ENCODE assay signal across 8 cellular contexts in genomic region chr12:57518176-57518919, GRCh38. TPM values are rescaled to one million over a fixed set of nuclear protein-coding genes. Genes with fewer than 3 reads are reported as not detected.
A peak's percentile ranks its signal among the peaks of the same experiment; 100 is the strongest.
DNase-seq lines count a peak whose midpoint lies in the region; ATAC-seq lines count a peak whose summit lies in the region.

No MANE protein-coding gene starts in this region.

- H3K9me3 Mint-ChIP-seq in T-helper 1 cell treated with Interleukin-12 subunit alpha and Interleukin-12 subunit beta and Interleukin-4 antibody, amounts not matched to agents 30 μg/mL and 1 μg/mL, for 36 hours, result no peaks in the 10 kb centered on the region
- no peaks in the 10 kb centered on the region for H3K9me3 Mint-ChIP-seq in activated naive CD8-positive, alpha-beta T cell (ENCODE audit: low read depth)

- H3K9me3 ChIP-seq in iPS-18a (ENCODE audit: control insufficient read depth, low read depth, low read length) (no peaks in the 10 kb centered on the region), stomach smooth muscle (ENCODE audit: control insufficient read depth in 2 of 2, low read length in 2 of 2) (no peaks in the 10 kb centered on the region)

- H3K36me3 Mint-ChIP-seq in T-helper 1 cell treated with Interleukin-12 subunit alpha and Interleukin-12 subunit beta and Interleukin-4 antibody, amounts not matched to agents 30 μg/mL and 1 μg/mL, for 36 hours (ENCODE audit: low read depth), result peaks cover 52% of the 10 kb centered on the region
- H3K36me3 Mint-ChIP-seq in activated naive CD8-positive, alpha-beta T cell, result peaks cover 9% of the 10 kb centered on the region

- no peak for ATAC-seq in GM21381 (IDR thresholded peaks at IDR 0.05; ENCODE audit: unreplicated experiment)

- no peak overlapping the region for H3K27ac Mint-ChIP-seq in T-helper 1 cell treated with Interleukin-12 subunit alpha and Interleukin-12 subunit beta and Interleukin-4 antibody, amounts not matched to agents 30 μg/mL and 1 μg/mL, for 36 hours
- H3K27ac Mint-ChIP-seq in activated naive CD8-positive, alpha-beta T cell, result peak overlapping the region; percentile 99

- peak overlapping the region; percentile 95 for H3K4me3 ChIP-seq in iPS-18a (ENCODE audit: low read length)
- H3K4me3 ChIP-seq in stomach smooth muscle (ENCODE audit: low read length in 2 of 2), result peak overlapping the region; percentile 99 to 100

- H3K9ac ChIP-seq in iPS-18a (ENCODE audit: low read length), result no peak overlapping the region
- peak overlapping the region; percentile 62 to 99 for H3K9ac ChIP-seq in stomach smooth muscle (ENCODE audit: low read length in 2 of 2)

- H3K4me1 ChIP-seq in iPS-18a (ENCODE audit: control insufficient read depth, low read depth, low read length), result peaks cover 11% of the 10 kb centered on the region
- peaks cover 50% of the 10 kb centered on the region for H3K4me1 ChIP-seq in stomach smooth muscle (ENCODE audit: control insufficient read depth, insufficient read depth, low read length)

- H3K27me3 Mint-ChIP-seq in T-helper 1 cell treated with Interleukin-12 subunit alpha and Interleukin-12 subunit beta and Interleukin-4 antibody, amounts not matched to agents 30 μg/mL and 1 μg/mL, for 36 hours (ENCODE audit: low read depth), result no peaks in the 10 kb centered on the region
- H3K27me3 Mint-ChIP-seq in activated naive CD8-positive, alpha-beta T cell, result no peaks in the 10 kb centered on the region

- DNase-seq in T-helper 1 cell (no peak), mesenteric fat pad (ENCODE audit: low spot score) (no peak), COR-L47 (lab: John Stamatoyannopoulos, UW) (no peak)

- no peaks in the 10 kb centered on the region for H3K27me3 ChIP-seq in iPS-18a (ENCODE audit: control insufficient read depth, insufficient read depth, low read length)
- no peaks in the 10 kb centered on the region for H3K27me3 ChIP-seq in stomach smooth muscle (ENCODE audit: control insufficient read depth in 1 of 2, insufficient read depth in 2 of 2, low read length in 2 of 2)

- peaks cover 50% of the 10 kb centered on the region for H3K36me3 ChIP-seq in iPS-18a (ENCODE audit: control insufficient read depth, low read depth, low read length)
- peaks cover 29 to 33% of the 10 kb centered on the region in 2 donors for H3K36me3 ChIP-seq in stomach smooth muscle (ENCODE audit: control insufficient read depth in 2 of 2, insufficient read depth in 2 of 2, low read length in 2 of 2)

- H3K4me1 Mint-ChIP-seq in T-helper 1 cell treated with Interleukin-12 subunit alpha and Interleukin-12 subunit beta and Interleukin-4 antibody, amounts not matched to agents 30 μg/mL and 1 μg/mL, for 36 hours (ENCODE audit: low read depth), result peaks cover 37% of the 10 kb centered on the region
- H3K4me1 Mint-ChIP-seq in activated naive CD8-positive, alpha-beta T cell (ENCODE audit: low read depth), result peaks cover 46% of the 10 kb centered on the region

- peak overlapping the region; percentile 94 for H3K4me3 Mint-ChIP-seq in T-helper 1 cell treated with Interleukin-12 subunit alpha and Interleukin-12 subunit beta and Interleukin-4 antibody, amounts not matched to agents 30 μg/mL and 1 μg/mL, for 36 hours
- peak overlapping the region; percentile 98 for H3K4me3 Mint-ChIP-seq in activated naive CD8-positive, alpha-beta T cell

- H3K27ac ChIP-seq in iPS-18a (ENCODE audit: low read length) (no peak overlapping the region), stomach smooth muscle (ENCODE audit: low read length) (peak overlapping the region; percentile 99)

RNA-seq across cellular contexts. Expression of gene DDIT3, which starts 2.0 kb away (rescaled TPM):
- 32.2 TPM for total RNA-seq in mesenteric fat pad

RNA-seq across cellular contexts. Expression of gene MBD6, which starts 4.3 kb away (rescaled TPM):
- 66.0 TPM for total RNA-seq in mesenteric fat pad

RNA-seq across cellular contexts. Expression of gene DCTN2, which starts 28.6 kb away (rescaled TPM):
- total RNA-seq in mesenteric fat pad, result 106 TPM

RNA-seq across cellular contexts. Expression of gene MARS1, which starts 30.5 kb away (rescaled TPM):
- 145 TPM for total RNA-seq in mesenteric fat pad

RNA-seq across cellular contexts. Expression of gene KIF5A, which starts 31.5 kb away (rescaled TPM):
- total RNA-seq in mesenteric fat pad, result not detected
